ENCODE assay signal across 12 cellular contexts in the genomic region with DNA sequence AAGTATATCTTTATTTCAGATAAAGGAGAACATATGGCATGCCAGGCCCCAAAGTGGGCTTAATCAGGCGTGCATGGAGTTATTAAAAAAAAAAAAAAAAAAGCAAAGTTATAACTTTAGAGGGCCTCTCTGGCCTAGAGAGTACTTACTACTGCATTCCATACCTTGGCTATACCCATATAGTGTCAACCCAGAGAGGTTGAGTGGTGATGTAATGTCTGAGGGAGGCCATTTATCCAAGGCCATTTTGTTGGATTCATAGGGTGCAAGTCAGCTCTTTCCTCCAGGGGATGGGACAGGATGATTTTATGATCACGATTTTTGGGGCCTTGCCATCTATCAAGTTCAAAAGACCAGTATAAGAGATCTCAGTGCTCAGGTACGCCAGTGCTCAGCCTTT.
DNase-seq lines count a peak whose midpoint lies in the region; ATAC-seq and TF ChIP-seq lines count a peak whose summit lies in the region.
"Had no signal": no experiment of that assay in that cellular context is flagged by ENCODE, and none has a peak within 500 bp of the region (broad histone marks: within the 10 kb centered on the region; RNA-seq: fewer than 3 reads in every experiment).

No MANE protein-coding gene starts in this region.

- POLR2A ChIA-PET in GM10248 (lab: Yijun Ruan, JAX) = no interaction called here

- DNase-seq in NCI-H2171 treated with DMSO at 0.1 percent for 48 hours (lab: John Stamatoyannopoulos, UW) (peak; percentile 50), GM10248 (ENCODE audit: extremely low spot score) (no peak), right lobe of liver (no peak), islet precursor cell (no peak)
- DNase-seq in central memory CD8-positive, alpha-beta T cell (ENCODE audit: low spot score in 2 of 2) = no peak
- DNase-seq: activated CD8-positive, alpha-beta memory T cell treated with anti-CD3 and anti-CD28 coated beads, Interleukin-2, amount 50 U/mL, for 4 hours; activated naive CD4-positive, alpha-beta T cell treated with anti-CD3 and anti-CD28 coated beads, Interleukin-2, amount 10 ng/mL, durations not matched to agents 7 days and 5 days; effector memory CD8-positive, alpha-beta T cell; left colon; NCI-H1417 treated with DMSO at 0.1 percent for 48 hours had no signal

- H3K4me3 ChIP-seq in muscle layer of colon (ENCODE audit: low read depth in 1 of 2, low read length in 2 of 2) (no peak overlapping the region), right lobe of liver (no peak overlapping the region)

- no peak overlapping the region for H3K9ac ChIP-seq in muscle layer of colon (ENCODE audit: low read length)

- intact Hi-C loops in right lobe of liver (cut with DNase I) = no loop called here

- H3K36me3 ChIP-seq in muscle layer of colon (ENCODE audit: insufficient read depth, low read length) (peaks cover 34% of the 10 kb centered on the region), right lobe of liver (peaks cover 0 to 39% (median 6%) of the 10 kb centered on the region in 4 donors)

- no peaks in the 10 kb centered on the region for H3K9me3 Mint-ChIP-seq in central memory CD8-positive, alpha-beta T cell
- H3K9me3 Mint-ChIP-seq: activated naive CD4-positive, alpha-beta T cell treated with anti-CD3 and anti-CD28 coated beads, Interleukin-2, amount 10 ng/mL, durations not matched to agents 7 days and 5 days; effector memory CD8-positive, alpha-beta T cell had no signal

- TF ChIP-seq CTCF in GM10248 (IDR thresholded peaks at IDR 0.05; ENCODE audit: control extremely low read depth, extremely low read depth, low read depth, missing control alignments) (no peak), right lobe of liver (IDR thresholded peaks at IDR 0.05) (no peak)

- WGBS in right lobe of liver (ENCODE audit: insufficient coverage, low coverage, low lambda C conversion rate, missing lambda C conversion rate) = 97% methylated on average over 3 of the region's 3 CpGs

- H3K4me3 Mint-ChIP-seq in central memory CD8-positive, alpha-beta T cell = no peak overlapping the region
- H3K4me3 Mint-ChIP-seq: activated naive CD4-positive, alpha-beta T cell treated with anti-CD3 and anti-CD28 coated beads, Interleukin-2, amount 10 ng/mL, durations not matched to agents 7 days and 5 days; effector memory CD8-positive, alpha-beta T cell had no signal

- no peaks in the 10 kb centered on the region for H3K27me3 Mint-ChIP-seq in central memory CD8-positive, alpha-beta T cell
- H3K27me3 Mint-ChIP-seq: activated naive CD4-positive, alpha-beta T cell treated with anti-CD3 and anti-CD28 coated beads, Interleukin-2, amount 10 ng/mL, durations not matched to agents 7 days and 5 days; effector memory CD8-positive, alpha-beta T cell had no signal

- no peak for TF ChIP-seq POLR2A in right lobe of liver (IDR thresholded peaks at IDR 0.05)

- H3K4me1 ChIP-seq in muscle layer of colon (ENCODE audit: insufficient read depth, low read length) = peaks cover 58% of the 10 kb centered on the region
- peaks cover 0 to 21% (median 4%) of the 10 kb centered on the region in 4 donors for H3K4me1 ChIP-seq in right lobe of liver

- H3K27me3 ChIP-seq in muscle layer of colon (ENCODE audit: control insufficient read depth in 1 of 2, insufficient read depth in 2 of 2, low read length in 2 of 2) (no peaks in the 10 kb centered on the region), right lobe of liver (no peaks in the 10 kb centered on the region)

- H3K9me3 ChIP-seq in muscle layer of colon (ENCODE audit: low read length) (no peaks in the 10 kb centered on the region), right lobe of liver (no peaks in the 10 kb centered on the region)

- H3K36me3 Mint-ChIP-seq in central memory CD8-positive, alpha-beta T cell (ENCODE audit: insufficient read depth) = peaks cover 56% of the 10 kb centered on the region

- H3K27ac Mint-ChIP-seq in central memory CD8-positive, alpha-beta T cell (ENCODE audit: low read depth) = peak overlapping the region; percentile 29
- H3K27ac Mint-ChIP-seq: activated naive CD4-positive, alpha-beta T cell treated with anti-CD3 and anti-CD28 coated beads, Interleukin-2, amount 10 ng/mL, durations not matched to agents 7 days and 5 days had no signal

- CTCF ChIA-PET in GM10248 (lab: Yijun Ruan, JAX) = no interaction called here

- peak overlapping the region; percentile 75 for H3K27ac ChIP-seq in muscle layer of colon (ENCODE audit: low read depth, low read length)
- H3K27ac ChIP-seq in temporal lobe (ENCODE audit: low read depth, low read length) = peak overlapping the region; percentile 15
- peak overlapping the region in 1 of 3 donors; percentile 2 for H3K27ac ChIP-seq in right lobe of liver

- H3K4me1 Mint-ChIP-seq in central memory CD8-positive, alpha-beta T cell = peaks cover 24% of the 10 kb centered on the region

- no peak for ATAC-seq in central memory CD8-positive, alpha-beta T cell (replicated peaks; ENCODE audit: extremely low read depth, poor library complexity, severe bottlenecking)
- ATAC-seq in right lobe of liver = no peak
- ATAC-seq: effector memory CD8-positive, alpha-beta T cell; left colon had no signal
